8 cellular contexts compared by ENCODE assay signal in genomic region chr6:116561377-116562018, GRCh38. TPM values are rescaled to one million over a fixed set of nuclear protein-coding genes. Genes with fewer than 3 reads are reported as not detected.
DNase-seq lines count a peak whose midpoint lies in the region; ATAC-seq, FAIRE-seq and TF ChIP-seq lines count a peak whose summit lies in the region.

No MANE protein-coding gene starts in this region.

- H3K4me2 ChIP-seq in endothelial cell of umbilical vein (ENCODE audit: insufficient read depth, low read length): no peak overlapping the region

- H3K27ac ChIP-seq in endothelial cell of umbilical vein (ENCODE audit: insufficient read depth, low read depth, low read length): no peak overlapping the region
- H3K27ac ChIP-seq in mucosa of rectum (ENCODE audit: low read depth in 2 of 2, low read length in 2 of 2): no peak overlapping the region

- H2AFZ ChIP-seq in endothelial cell of umbilical vein (ENCODE audit: low read depth, low read length): peak overlapping the region; percentile 72

- intact Hi-C loops in endothelial cell of umbilical vein (cut with micrococcal nuclease): loop anchor here (1.0 to 5.0 kb wide), 6 partner anchors 25 to 343 kb away; partner anchors contain the start of gene CALHM5

- no peak overlapping the region for H3K9ac ChIP-seq in endothelial cell of umbilical vein (replicated peaks; ENCODE audit: extremely low read depth, insufficient read depth, low read length)
- H3K9ac ChIP-seq in mucosa of rectum (ENCODE audit: low read depth in 1 of 2, low read length in 2 of 2): no peak overlapping the region

- H3K36me3 ChIP-seq in endothelial cell of umbilical vein (ENCODE audit: control insufficient read depth in 2 of 2, extremely low read depth in 1 of 2, insufficient read depth in 2 of 2, low read length in 2 of 2): no peaks in the 10 kb centered on the region
- H3K36me3 ChIP-seq in mucosa of rectum (ENCODE audit: control insufficient read depth in 2 of 2, insufficient read depth in 2 of 2, low read length in 2 of 2): no peaks in the 10 kb centered on the region

- peak; percentile 81 for FAIRE-seq in endothelial cell of umbilical vein (lab: Jason Lieb, UNC)

- ATAC-seq in HG03378 (IDR thresholded peaks at IDR 0.05; ENCODE audit: unreplicated experiment): peak; percentile 82

- TF ChIP-seq CTCF in GM13976 (IDR thresholded peaks at IDR 0.05; ENCODE audit: borderline replicate concordance, control extremely low read depth, extremely low read depth, insufficient read depth, missing control alignments): peak; percentile 86
- TF ChIP-seq CTCF in endothelial cell of umbilical vein (IDR thresholded peaks at IDR 0.05; ENCODE audit: extremely low read depth in 1 of 2, insufficient read depth in 1 of 2, low read depth in 1 of 2, low read length in 2 of 2): peak; percentile 79 to 84

- no peak for TF ChIP-seq POLR2A in endothelial cell of umbilical vein (IDR thresholded peaks at IDR 0.05; ENCODE audit: low read depth, low read length)

- DNase-seq in A172 (ENCODE audit: low spot score): peak; percentile 73
- DNase-seq in GM13976 (ENCODE audit: low spot score): peak; percentile 61
- DNase-seq in NCI-H774 (lab: John Stamatoyannopoulos, UW): peak; percentile 59
- DNase-seq in activated CD8-positive, alpha-beta memory T cell treated with anti-CD3 and anti-CD28 coated beads for 1 hour (ENCODE audit: extremely low read depth in 1 of 2, low read depth in 1 of 2): peak; percentile 21 to 42
- DNase-seq in endothelial cell of umbilical vein (ENCODE audit: low read depth, low spot score): peak; percentile 84
- DNase-seq in stimulated activated CD8-positive, alpha-beta memory T cell treated with anti-CD3 and anti-CD28 coated beads, Interleukin-7, amount 100 ng/mL, for 1 hour (ENCODE audit: low read depth in 2 of 2): peak; percentile 37 to 47

- in situ Hi-C loops in GM13976 (cut with MboI; ENCODE audit: low sequenced_read_pairs, unreplicated experiment): no loop called here

- dilution Hi-C loops in endothelial cell of umbilical vein (cut with MboI; ENCODE audit: extremely low pct_ligation_motif_present, low sequenced_read_pairs): no loop called here

- no peaks in the 10 kb centered on the region for H4K20me1 ChIP-seq in endothelial cell of umbilical vein (replicated peaks; ENCODE audit: control insufficient read depth, extremely low read depth, insufficient read depth, low read length)

- POLR2A ChIA-PET in endothelial cell of umbilical vein (lab: Charles Lee): no interaction called here

- H3K9me3 ChIP-seq in endothelial cell of umbilical vein (replicated peaks; ENCODE audit: control insufficient read depth, insufficient read depth, low read length) (no peaks in the 10 kb centered on the region), mucosa of rectum (ENCODE audit: control insufficient read depth in 2 of 2, low read length in 2 of 2) (no peaks in the 10 kb centered on the region)

- BruUV-seq in endothelial cell of umbilical vein (replicated peaks; lab: Mats Ljungman, UMichigan): no TSS peak

- no peak overlapping the region for H3K4me3 ChIP-seq in endothelial cell of umbilical vein (replicated peaks in 1 of 3; ENCODE audit: insufficient read depth in 1 of 3, low read depth in 1 of 3, low read length in 3 of 3)
- H3K4me3 ChIP-seq in mucosa of rectum (ENCODE audit: low read length in 2 of 2): peak overlapping the region; percentile 42 to 65

- CTCF ChIA-PET in endothelial cell of umbilical vein (lab: Charles Lee): interaction anchor here (0.6 to 6.1 kb wide), 48 partner anchors 8 to 348 kb away, joined by 3 to 103 read pairs (median 4); partner anchors contain the start of genes CALHM4, CALHM5, CALHM6 and DSE

- H3K27me3 ChIP-seq in endothelial cell of umbilical vein (ENCODE audit: control insufficient read depth in 2 of 2, insufficient read depth in 2 of 2, low read length in 2 of 2): no peaks in the 10 kb centered on the region
- peaks cover 11 to 15% of the 10 kb centered on the region in 2 donors for H3K27me3 ChIP-seq in mucosa of rectum (ENCODE audit: control insufficient read depth in 2 of 2, insufficient read depth in 2 of 2, low read length in 2 of 2)

- no peaks in the 10 kb centered on the region for H3K9me1 ChIP-seq in endothelial cell of umbilical vein (replicated peaks; ENCODE audit: control insufficient read depth, extremely low read depth, insufficient read depth, low read length)

- no peaks in the 10 kb centered on the region for H3K79me2 ChIP-seq in endothelial cell of umbilical vein (ENCODE audit: control insufficient read depth, insufficient read depth, low read length)

- H3K4me1 ChIP-seq in endothelial cell of umbilical vein (ENCODE audit: control insufficient read depth, extremely low read depth, insufficient read depth, low read length) (peaks cover 6% of the 10 kb centered on the region), mucosa of rectum (ENCODE audit: control insufficient read depth in 2 of 2, insufficient read depth in 2 of 2, low read length in 2 of 2) (no peaks in the 10 kb centered on the region)

TF ChIP-seq in endothelial cell of umbilical vein, 7 proteins besides CTCF, POLR2A, EP300 and RAD21 (continues in another document):
- no peak for TF ChIP-seq FOS (IDR thresholded peaks at IDR 0.05; ENCODE audit: borderline replicate concordance, insufficient read depth, low read length)
- no peak for TF ChIP-seq MAX (IDR thresholded peaks at IDR 0.05; ENCODE audit: insufficient read depth, insufficient read length)
- TF ChIP-seq MYC (IDR thresholded peaks at IDR 0.05; ENCODE audit: low read depth, low read length): no peak
- no peak for TF ChIP-seq JUN (IDR thresholded peaks at IDR 0.05; ENCODE audit: borderline replicate concordance, insufficient read depth, insufficient read length, low read depth)
- TF ChIP-seq GATA2 (IDR thresholded peaks at IDR 0.05; ENCODE audit: insufficient read depth, insufficient read length, low read depth, low read length): no peak

RNA-seq across cellular contexts. Expression of gene CALHM4, which starts 7.9 kb away (rescaled TPM):
- not detected in 2 replicates for total RNA-seq in A172 (2014; rRNA removed; shearing (Covaris generic))
- 0.72 TPM in 1 of 2 replicates, not detected in the other for total RNA-seq in endothelial cell of umbilical vein
- 1.2 and 1.5 TPM in 2 replicates for polyA plus RNA-seq in endothelial cell of umbilical vein
- polyA plus RNA-seq in endothelial cell of umbilical vein (2011; cell fraction: cytosol; rRNA removed): 0.63 and 0.71 TPM in 2 replicates
- polyA plus RNA-seq in endothelial cell of umbilical vein (2011; cell fraction: nucleus; rRNA removed): 1.2 TPM in 2 replicates
- not detected in 2 replicates for polyA plus RNA-seq in endothelial cell of umbilical vein (2012)
- 0.68 and 1.4 TPM in 2 replicates for polyA minus RNA-seq in endothelial cell of umbilical vein
- polyA minus RNA-seq in endothelial cell of umbilical vein (2011; cell fraction: cytosol; rRNA and poly(A)+ RNA removed): not detected
- polyA minus RNA-seq in endothelial cell of umbilical vein (2011; cell fraction: nucleus; rRNA and poly(A)+ RNA removed): 0.87 and 1.5 TPM in 2 replicates

RNA-seq across cellular contexts. Expression of gene RWDD1, which starts 9.8 kb away (rescaled TPM):
- total RNA-seq in A172 (2014; rRNA removed; shearing (Covaris generic)): 51.8 and 93.1 TPM in 2 replicates
- total RNA-seq in endothelial cell of umbilical vein: 37.9 and 44.2 TPM in 2 replicates
- polyA plus RNA-seq in endothelial cell of umbilical vein: 16.6 and 18.7 TPM in 2 replicates
- polyA plus RNA-seq in endothelial cell of umbilical vein (2011; cell fraction: cytosol; rRNA removed): 21.9 and 22.9 TPM in 2 replicates
- 5.7 and 9.0 TPM in 2 replicates for polyA plus RNA-seq in endothelial cell of umbilical vein (2011; cell fraction: nucleus; rRNA removed)
- polyA plus RNA-seq in endothelial cell of umbilical vein (2012): 29.5 and 47.2 TPM in 2 replicates
- polyA minus RNA-seq in endothelial cell of umbilical vein: 9.6 and 17.3 TPM in 2 replicates
- 11.1 TPM for polyA minus RNA-seq in endothelial cell of umbilical vein (2011; cell fraction: cytosol; rRNA and poly(A)+ RNA removed)
- polyA minus RNA-seq in endothelial cell of umbilical vein (2011; cell fraction: nucleus; rRNA and poly(A)+ RNA removed): 4.8 and 5.3 TPM in 2 replicates

RNA-seq across cellular contexts. Expression of gene TRAPPC3L, which starts 16.0 kb away (rescaled TPM):
- not detected in 2 replicates for total RNA-seq in A172 (2014; rRNA removed; shearing (Covaris generic))
- total RNA-seq in endothelial cell of umbilical vein: 0.38 TPM in 1 of 2 replicates, not detected in the other
- polyA plus RNA-seq in endothelial cell of umbilical vein: 0.03 TPM in 1 of 2 replicates, not detected in the other
- polyA plus RNA-seq in endothelial cell of umbilical vein (2011; cell fraction: cytosol; rRNA removed): 0.11 TPM in 1 of 2 replicates, not detected in the other
- polyA plus RNA-seq in endothelial cell of umbilical vein (2011; cell fraction: nucleus; rRNA removed): 0.15 TPM in 1 of 2 replicates, not detected in the other
- not detected in 2 replicates for polyA plus RNA-seq in endothelial cell of umbilical vein (2012)
- polyA minus RNA-seq in endothelial cell of umbilical vein: not detected in 2 replicates
- polyA minus RNA-seq in endothelial cell of umbilical vein (2011; cell fraction: cytosol; rRNA and poly(A)+ RNA removed): 4.5 TPM
- polyA minus RNA-seq in endothelial cell of umbilical vein (2011; cell fraction: nucleus; rRNA and poly(A)+ RNA removed): not detected in 2 replicates

RNA-seq across cellular contexts. Expression of gene CALHM5, which starts 50.1 kb away (rescaled TPM):
- total RNA-seq in A172 (2014; rRNA removed; shearing (Covaris generic)): 3.8 and 4.1 TPM in 2 replicates
- 6.6 and 7.1 TPM in 2 replicates for total RNA-seq in endothelial cell of umbilical vein
- 3.8 and 4.5 TPM in 2 replicates for polyA plus RNA-seq in endothelial cell of umbilical vein
- polyA plus RNA-seq in endothelial cell of umbilical vein (2011; cell fraction: cytosol; rRNA removed): 3.9 and 4.5 TPM in 2 replicates
- polyA plus RNA-seq in endothelial cell of umbilical vein (2011; cell fraction: nucleus; rRNA removed): 3.8 and 4.1 TPM in 2 replicates
- polyA plus RNA-seq in endothelial cell of umbilical vein (2012): 4.2 and 5.6 TPM in 2 replicates
- 13.8 TPM in 2 replicates for polyA minus RNA-seq in endothelial cell of umbilical vein
- not detected for polyA minus RNA-seq in endothelial cell of umbilical vein (2011; cell fraction: cytosol; rRNA and poly(A)+ RNA removed)
- polyA minus RNA-seq in endothelial cell of umbilical vein (2011; cell fraction: nucleus; rRNA and poly(A)+ RNA removed): 8.7 and 11.0 TPM in 2 replicates

RNA-seq across cellular contexts. Expression of gene RSPH4A, which starts 54.8 kb away (rescaled TPM):
- not detected in 2 replicates for total RNA-seq in A172 (2014; rRNA removed; shearing (Covaris generic))
- 0.15 and 0.18 TPM in 2 replicates for total RNA-seq in endothelial cell of umbilical vein
- 0.06 TPM in 1 of 2 replicates, not detected in the other for polyA plus RNA-seq in endothelial cell of umbilical vein
- 0.06 and 0.13 TPM in 2 replicates for polyA plus RNA-seq in endothelial cell of umbilical vein (2011; cell fraction: cytosol; rRNA removed)
- polyA plus RNA-seq in endothelial cell of umbilical vein (2011; cell fraction: nucleus; rRNA removed): 0.48 and 0.53 TPM in 2 replicates
- 0.13 TPM in 1 of 2 replicates, not detected in the other for polyA plus RNA-seq in endothelial cell of umbilical vein (2012)
- not detected in 2 replicates for polyA minus RNA-seq in endothelial cell of umbilical vein
- not detected for polyA minus RNA-seq in endothelial cell of umbilical vein (2011; cell fraction: cytosol; rRNA and poly(A)+ RNA removed)
- 0.29 and 0.34 TPM in 2 replicates for polyA minus RNA-seq in endothelial cell of umbilical vein (2011; cell fraction: nucleus; rRNA and poly(A)+ RNA removed)

Comparison
In these comparisons a context has a peak if more than half of its experiments do, and no peak if none do; other contexts are left out.
1. DNase-seq: peak in every context shown above with its lines; median percentile 84 in endothelial cell of umbilical vein; 73 in A172; 61 in GM13976; 59 in NCI-H774; 42 in stimulated activated CD8-positive, alpha-beta memory T cell treated with anti-CD3 and anti-CD28 coated beads, Interleukin-7, amount 100 ng/mL, for 1 hour; 32 in activated CD8-positive, alpha-beta memory T cell treated with anti-CD3 and anti-CD28 coated beads for 1 hour.
2. H3K4me3 ChIP-seq: peak in mucosa of rectum (2 of 2); none in endothelial cell of umbilical vein (0 of 3).